ENCODE assay signal across 14 cellular contexts in genomic region chr6:160742090-160742489, GRCh38.
A peak's percentile ranks its signal among the peaks of the same experiment; 100 is the strongest.
DNase-seq lines count a peak whose midpoint lies in the region; ATAC-seq lines count a peak whose summit lies in the region.
"Had no signal": no experiment of that assay in that cellular context is flagged by ENCODE, and none has a peak within 500 bp of the region (broad histone marks: within the 10 kb centered on the region; RNA-seq: fewer than 3 reads in every experiment).

No MANE protein-coding gene starts in this region.

- no peak overlapping the region for H3K4me3 ChIP-seq in effector memory CD4-positive, alpha-beta T cell (ENCODE audit: insufficient read depth, low read depth, low read length, poor library complexity, severe bottlenecking)
- H3K4me3 ChIP-seq: smooth muscle cell had no signal

- ATAC-seq in GM18508 (IDR thresholded peaks at IDR 0.05; ENCODE audit: insufficient read depth, unreplicated experiment): peak; percentile 38
- ATAC-seq in GM21360 (IDR thresholded peaks at IDR 0.05; ENCODE audit: unreplicated experiment): peak; percentile 43
- peak; percentile 47 for ATAC-seq in HG02973 (IDR thresholded peaks at IDR 0.05; ENCODE audit: unreplicated experiment)
- ATAC-seq in HG03575 (IDR thresholded peaks at IDR 0.05; ENCODE audit: extremely low read depth, insufficient number of reproducible peaks, low FRiP score, unreplicated experiment): peak; percentile 29
- ATAC-seq: HCT116 had no signal

- H3K36me3 ChIP-seq in effector memory CD4-positive, alpha-beta T cell (ENCODE audit: control insufficient read depth, insufficient read depth, low read length): no peaks in the 10 kb centered on the region

- no peaks in the 10 kb centered on the region for H3K27me3 ChIP-seq in effector memory CD4-positive, alpha-beta T cell (replicated peaks; ENCODE audit: control insufficient read depth, insufficient read depth, low read length, poor library complexity, severe bottlenecking)

- H3K27ac ChIP-seq in effector memory CD4-positive, alpha-beta T cell (ENCODE audit: insufficient read depth, low read length, poor library complexity, severe bottlenecking): no peak overlapping the region

- no peaks in the 10 kb centered on the region for H3K4me1 ChIP-seq in effector memory CD4-positive, alpha-beta T cell (ENCODE audit: control insufficient read depth, insufficient read depth, low read length, poor library complexity, severe bottlenecking)

- H3K9me3 ChIP-seq in effector memory CD4-positive, alpha-beta T cell (ENCODE audit: control insufficient read depth, low read length): no peaks in the 10 kb centered on the region

- no peak for DNase-seq in foreskin melanocyte
- no peak for DNase-seq in SHP77 (lab: John Stamatoyannopoulos, UW)
- no peak for DNase-seq in activated CD8-positive, alpha-beta memory T cell treated with anti-CD3 and anti-CD28 coated beads, Interleukin-2, amount 50 U/mL, for 4 hours
- DNase-seq in effector memory CD4-positive, alpha-beta T cell: no peak
- DNase-seq: immature natural killer cell; NCI-H446 treated with DMSO at 0.1 percent for 48 hours; Right ventricle myocardium superior; stimulated activated CD8-positive, alpha-beta memory T cell treated with anti-CD3 and anti-CD28 coated beads, Interleukin-4, amount 100 ng/mL, for 48 hours had no signal
